Comparison of ENCODE assay signal across 28 cellular contexts in genomic region chr3:136055491-136055890, GRCh38.
"Had no signal": no experiment of that assay in that cellular context is flagged by ENCODE, and none has a peak within 500 bp of the region (broad histone marks: within the 10 kb centered on the region; RNA-seq: fewer than 3 reads in every experiment).

No MANE protein-coding gene starts in this region.

- H3K4me1 ChIP-seq: adrenal gland, body of pancreas, Peyer's patch, SJCRH30 had no signal

- H3K4me3 ChIP-seq: adrenal gland, body of pancreas, Peyer's patch, SJCRH30 had no signal

- DNase-seq: activated CD4-positive, alpha-beta memory T cell treated with anti-CD3 and anti-CD28 coated beads, Interleukin-2, amount 10 ng/mL, durations not matched to agents 7 days and 5 days; activated CD4-positive, alpha-beta T cell treated with anti-CD3 and anti-CD28 coated beads for 36 hours; activated CD4-positive, alpha-beta T cell treated with anti-CD3 and anti-CD28 coated beads, Interleukin-2, amount 50 U/mL, for 1 hour; activated naive CD4-positive, alpha-beta T cell treated with anti-CD3 and anti-CD28 coated beads, Interleukin-2, amount 50 U/mL, for 16 hours; activated naive CD8-positive, alpha-beta T cell treated with anti-CD3 and anti-CD28 coated beads, Interleukin-2, amount 10 ng/mL, durations not matched to agents 7 days and 5 days; activated T-cell treated with anti-CD3 and anti-CD28 coated beads for 4 hours; activated T-cell treated with anti-CD3 and anti-CD28 coated beads, Interleukin-2, amount 50 U/mL, for 48 hours; adrenal gland; aorta; body of pancreas; Karpas-422; MM.1S; NCI-H1105; NCI-H1436; NCI-H187; NCI-H2081; NCI-H510A treated with DMSO at 0.1 percent for 48 hours; NCI-H69; Peyer's patch; Right ventricle myocardium superior; SJCRH30; SK-N-SH; T-helper 1 cell; WERI-Rb-1 had no signal

- H3K4me1 Mint-ChIP-seq: activated CD4-positive, alpha-beta memory T cell treated with anti-CD3 and anti-CD28 coated beads, Interleukin-2, amount 10 ng/mL, durations not matched to agents 7 days and 5 days; activated CD4-positive, alpha-beta T cell treated with anti-CD3 and anti-CD28 coated beads for 36 hours; activated T-helper 17 cell treated with anti-CD3 and anti-CD28 coated beads, Interleukin-2, amount 50 U/mL, for 72 hours; central memory CD8-positive, alpha-beta T cell had no signal

- H3K36me3 Mint-ChIP-seq: activated naive CD8-positive, alpha-beta T cell treated with anti-CD3 and anti-CD28 coated beads, Interleukin-2, amount 10 ng/mL, durations not matched to agents 7 days and 5 days had no signal

- ATAC-seq: activated CD4-positive, alpha-beta T cell treated with anti-CD3 and anti-CD28 coated beads for 36 hours; activated T-helper 17 cell treated with anti-CD3 and anti-CD28 coated beads, Interleukin-2, amount 50 U/mL, for 72 hours; body of pancreas had no signal

- H3K4me2 ChIP-seq: SK-N-SH had no signal

- H3K4me3 Mint-ChIP-seq: activated CD4-positive, alpha-beta memory T cell treated with anti-CD3 and anti-CD28 coated beads, Interleukin-2, amount 10 ng/mL, durations not matched to agents 7 days and 5 days; activated CD4-positive, alpha-beta T cell treated with anti-CD3 and anti-CD28 coated beads for 36 hours; activated naive CD8-positive, alpha-beta T cell treated with anti-CD3 and anti-CD28 coated beads, Interleukin-2, amount 10 ng/mL, durations not matched to agents 7 days and 5 days; activated T-helper 17 cell treated with anti-CD3 and anti-CD28 coated beads, Interleukin-2, amount 50 U/mL, for 72 hours; central memory CD8-positive, alpha-beta T cell had no signal

- H3K36me3 ChIP-seq: adrenal gland, SJCRH30, WERI-Rb-1 had no signal

- H3K9me3 Mint-ChIP-seq: activated CD4-positive, alpha-beta memory T cell treated with anti-CD3 and anti-CD28 coated beads, Interleukin-2, amount 10 ng/mL, durations not matched to agents 7 days and 5 days; activated T-helper 17 cell treated with anti-CD3 and anti-CD28 coated beads, Interleukin-2, amount 50 U/mL, for 72 hours; central memory CD8-positive, alpha-beta T cell had no signal

- H3K9ac ChIP-seq: SK-N-SH had no signal

- H3K27ac Mint-ChIP-seq: activated CD4-positive, alpha-beta memory T cell treated with anti-CD3 and anti-CD28 coated beads, Interleukin-2, amount 10 ng/mL, durations not matched to agents 7 days and 5 days; activated CD4-positive, alpha-beta T cell treated with anti-CD3 and anti-CD28 coated beads for 36 hours; activated naive CD8-positive, alpha-beta T cell treated with anti-CD3 and anti-CD28 coated beads, Interleukin-2, amount 10 ng/mL, durations not matched to agents 7 days and 5 days; activated T-helper 17 cell treated with anti-CD3 and anti-CD28 coated beads, Interleukin-2, amount 50 U/mL, for 72 hours had no signal

- H3K27me3 ChIP-seq: adrenal gland, body of pancreas, Peyer's patch, SJCRH30 had no signal

- H3K27ac ChIP-seq: adrenal gland, body of pancreas, Peyer's patch, RWPE1, SJCRH30, WERI-Rb-1 had no signal

- FAIRE-seq: bronchial epithelial cell had no signal

- H3K9me3 ChIP-seq: adrenal gland, body of pancreas, Peyer's patch, SJCRH30, SK-N-SH had no signal
